Comparison of ENCODE assay signal across 8 cellular contexts in genomic region chr16:28846080-28846932, GRCh38. TPM values are rescaled to one million over a fixed set of nuclear protein-coding genes. Genes with fewer than 3 reads are reported as not detected.
DNase-seq lines count a peak whose midpoint lies in the region; ATAC-seq and TF ChIP-seq lines count a peak whose summit lies in the region.

Gene TUFM, minus strand, starts transcription at chr16:28846348. Its CDS starts 79 bp downstream, at chr16:28846269.

- H3K9me3 ChIP-seq in PC-9 (ENCODE audit: insufficient read depth, low read depth) (no peaks in the 10 kb centered on the region), mucosa of stomach (ENCODE audit: control insufficient read depth, low read length) (no peaks in the 10 kb centered on the region)

- H3K4me3 ChIP-seq in Jurkat, Clone E6-1 (ENCODE audit: low read length), result peak within 1 kb of the TSS; percentile 99
- H3K4me3 ChIP-seq in PC-9, result peak within 1 kb of the TSS; percentile 89
- peak within 1 kb of the TSS; percentile 89 for H3K4me3 ChIP-seq in mucosa of stomach (ENCODE audit: low read length)

- H4K20me1 ChIP-seq in PC-9 (ENCODE audit: insufficient read depth), result peaks cover 12% of the 10 kb centered on the region

- CTCF ChIA-PET in PC-9 (lab: Charles Lee), result interaction anchor here (0.9 to 1.0 kb wide), 2 partner anchors 25 to 99 kb away, joined by 3 to 5 read pairs; no protein-coding TSS in a partner anchor

- H3K4me1 ChIP-seq in PC-9 (replicated peaks; ENCODE audit: insufficient read depth) (peaks cover 8% of the 10 kb centered on the region), mucosa of stomach (ENCODE audit: control insufficient read depth, insufficient read depth, low read length) (peaks cover 21% of the 10 kb centered on the region)

- ATAC-seq in GM21576 (IDR thresholded peaks at IDR 0.05; ENCODE audit: unreplicated experiment), result peak; percentile 84

- H3K9ac ChIP-seq in mucosa of stomach (ENCODE audit: low read length), result peak within 1 kb of the TSS; percentile 92

- peak; percentile 94 for DNase-seq in DMS153 treated with DMSO at 0.1 percent for 48 hours (lab: John Stamatoyannopoulos, UW; ENCODE audit: unreplicated experiment)
- peak; percentile 98 for DNase-seq in Jurkat, Clone E6-1 (ENCODE audit: low read depth, low spot score)
- peak; percentile 97 to 99 for DNase-seq in PC-9
- peak; percentile 97 for DNase-seq in activated T-cell treated with anti-CD3 and anti-CD28 coated beads, Interleukin-2, amount 50 U/mL, for 24 hours
- DNase-seq in erythroblast (lab: John Stamatoyannopoulos, UW), result peak; percentile 99 to 100
- peak; percentile 95 for DNase-seq in stimulated activated CD8-positive, alpha-beta memory T cell treated with anti-CD3 and anti-CD28 coated beads, Interleukin-7, amount 100 ng/mL, for 24 hours (ENCODE audit: low read depth)

- H3F3A ChIP-seq in PC-9 (ENCODE audit: insufficient read depth, low read depth), result peaks cover 37% of the 10 kb centered on the region; the same call in 1 of the 2 replicates

- H3K36me3 Mint-ChIP-seq in activated T-cell treated with anti-CD3 and anti-CD28 coated beads, Interleukin-2, amount 50 U/mL, for 24 hours (ENCODE audit: low read depth), result peaks cover 59% of the 10 kb centered on the region

- peak within 1 kb of the TSS; percentile 97 for H3K27ac Mint-ChIP-seq in activated T-cell treated with anti-CD3 and anti-CD28 coated beads, Interleukin-2, amount 50 U/mL, for 24 hours

- no peaks in the 10 kb centered on the region for H3K9me3 Mint-ChIP-seq in activated T-cell treated with anti-CD3 and anti-CD28 coated beads, Interleukin-2, amount 50 U/mL, for 24 hours

- peak; percentile 69 for TF ChIP-seq CTCF in PC-9 (conservative IDR thresholded peaks at IDR 0.05)

- peaks cover 20% of the 10 kb centered on the region; the same call in 1 of the 2 replicates for H3K36me3 ChIP-seq in PC-9 (ENCODE audit: low read depth)
- peaks cover 7% of the 10 kb centered on the region for H3K36me3 ChIP-seq in mucosa of stomach (ENCODE audit: control insufficient read depth, insufficient read depth, low read length)

- no TSS peak for BruUV-seq in PC-9 (replicated peaks; lab: Mats Ljungman, UMichigan)

- H3K4me1 Mint-ChIP-seq in activated T-cell treated with anti-CD3 and anti-CD28 coated beads, Interleukin-2, amount 50 U/mL, for 24 hours (ENCODE audit: low read depth), result peaks cover 29% of the 10 kb centered on the region

- POLR2A ChIA-PET in PC-9 (lab: Charles Lee; ENCODE audit: unreplicated experiment), result interaction anchor here (0.6 to 2.5 kb wide), 6 partner anchors 13 to 1279 kb away, joined by 3 to 29 read pairs (median 4); partner anchors contain the start of genes ATXN2L, NFATC2IP and SH2B1

- H3K9me2 ChIP-seq in PC-9 (ENCODE audit: insufficient read depth), result no peaks in the 10 kb centered on the region

- peaks cover 33% of the 10 kb centered on the region for H3K79me2 ChIP-seq in PC-9 (ENCODE audit: low read depth)

- intact Hi-C loops in PC-9 (cut with micrococcal nuclease; ENCODE audit: unreplicated experiment), result loop anchor here (1.0 kb wide), 4 partner anchors 17 to 99 kb away; partner anchors contain the start of genes RABEP2 and SH2B1

- H3K27me3 ChIP-seq in PC-9 (ENCODE audit: insufficient read depth, low read depth), result no peaks in the 10 kb centered on the region
- no peaks in the 10 kb centered on the region for H3K27me3 ChIP-seq in mucosa of stomach (ENCODE audit: control insufficient read depth, insufficient read depth, low read length)

- H3K4me3 Mint-ChIP-seq in activated T-cell treated with anti-CD3 and anti-CD28 coated beads, Interleukin-2, amount 50 U/mL, for 24 hours, result peak within 1 kb of the TSS; percentile 98

- H3K27ac ChIP-seq in PC-9, result peak within 1 kb of the TSS; percentile 35

- peak within 1 kb of the TSS; percentile 84 for H3K4me2 ChIP-seq in PC-9

- peak; percentile 77 for TF ChIP-seq POLR2A in erythroblast (IDR thresholded peaks at IDR 0.05; ENCODE audit: low read length)

- peak within 1 kb of the TSS; percentile 82 for H2AFZ ChIP-seq in PC-9

- no peaks in the 10 kb centered on the region for H3K27me3 Mint-ChIP-seq in activated T-cell treated with anti-CD3 and anti-CD28 coated beads, Interleukin-2, amount 50 U/mL, for 24 hours

RNA-seq across cellular contexts. Expression of gene TUFM, which starts in this region (rescaled TPM):
- 418 TPM for polyA plus RNA-seq in Jurkat, Clone E6-1 (2012; ENCODE audit: insufficient read depth, insufficient read length)
- 342 and 448 TPM in 2 replicates for total RNA-seq in PC-9 (2021)

Comparison
In these comparisons a context has a peak if more than half of its experiments do, and no peak if none do; other contexts are left out.
1. Peak in every context shown above with its lines: DNase-seq, ATAC-seq, H3K4me3 ChIP-seq and H3K27ac ChIP-seq.